Comparison of ENCODE assay signal across 22 cellular contexts in genomic region chr1:67405473-67406245, GRCh38. TPM values are rescaled to one million over a fixed set of nuclear protein-coding genes. Genes with fewer than 3 reads are reported as not detected.
A peak's percentile ranks its signal among the peaks of the same experiment; 100 is the strongest.
DNase-seq lines count a peak whose midpoint lies in the region; ATAC-seq and TF ChIP-seq lines count a peak whose summit lies in the region.
"Had no signal": no experiment of that assay in that cellular context is flagged by ENCODE, and none has a peak within 500 bp of the region (broad histone marks: within the 10 kb centered on the region; RNA-seq: fewer than 3 reads in every experiment).

No MANE protein-coding gene starts in this region.

- H3K27ac Mint-ChIP-seq in T-helper 1 cell treated with Interleukin-12 subunit alpha and Interleukin-12 subunit beta and Interleukin-4 antibody, amounts not matched to agents 30 μg/mL and 1 μg/mL, for 36 hours = peak overlapping the region; percentile 31
- H3K27ac Mint-ChIP-seq in H9 = peak overlapping the region in 2 of 3 experiments; percentile 64 to 83; a peak in 2 of 7 replicates
- peak overlapping the region; percentile 5 for H3K27ac Mint-ChIP-seq in activated CD8-positive, alpha-beta T cell treated with anti-CD3 and anti-CD28 coated beads, Interleukin-2, amount 10 ng/mL, durations not matched to agents 7 days and 5 days
- H3K27ac Mint-ChIP-seq in natural killer cell treated with Interleukin-12 subunit alpha and Interleukin-12 subunit beta and Interleukin-15 and Interleukin-18, amount 100 ng/mL, for 72 hours = peak overlapping the region; percentile 41 to 66

- no peak for TF ChIP-seq CTCF in H9 (conservative IDR thresholded peaks at IDR 0.05)

- no peaks in the 10 kb centered on the region for H4K20me1 ChIP-seq in H9 (ENCODE audit: control insufficient read depth, insufficient read depth, insufficient read length)

- H3K4me3 Mint-ChIP-seq in T-helper 1 cell treated with Interleukin-12 subunit alpha and Interleukin-12 subunit beta and Interleukin-4 antibody, amounts not matched to agents 30 μg/mL and 1 μg/mL, for 36 hours = no peak overlapping the region
- no peak overlapping the region for H3K4me3 Mint-ChIP-seq in H9
- H3K4me3 Mint-ChIP-seq in activated CD8-positive, alpha-beta T cell treated with anti-CD3 and anti-CD28 coated beads, Interleukin-2, amount 10 ng/mL, durations not matched to agents 7 days and 5 days = no peak overlapping the region
- no peak overlapping the region for H3K4me3 Mint-ChIP-seq in natural killer cell treated with Interleukin-12 subunit alpha and Interleukin-12 subunit beta and Interleukin-15 and Interleukin-18, amount 100 ng/mL, for 72 hours
- H3K4me3 Mint-ChIP-seq: CD4-positive, alpha-beta memory T cell had no signal

- DNase-seq in T-helper 1 cell (no peak), H9 (no peak), HK-2 (ENCODE audit: unreplicated experiment) (no peak)
- no peak for DNase-seq in activated CD8-positive, alpha-beta T cell treated with anti-CD3 and anti-CD28 coated beads, Interleukin-2, amount 10 ng/mL, durations not matched to agents 7 days and 5 days
- no peak for DNase-seq in natural killer cell treated with Interleukin-12 subunit alpha and Interleukin-12 subunit beta and Interleukin-15 and Interleukin-18, amount 100 ng/mL, for 72 hours (ENCODE audit: low spot score)
- DNase-seq in activated CD4-positive, alpha-beta T cell treated with anti-CD3 and anti-CD28 coated beads, Interleukin-2, amount 50 U/mL, for 1 hour = no peak
- DNase-seq: activated CD4-positive, alpha-beta T cell treated with anti-CD3 and anti-CD28 coated beads for 4 hours; CD4-positive, alpha-beta memory T cell; GDM1; mesendoderm; NCI-H2081; NCI-H774; nucleus accumbens; stimulated activated CD4-positive, alpha-beta T cell treated with anti-CD3 and anti-CD28 coated beads, Interleukin-2, amount 100 ng/mL, for 48 hours; T-helper 2 cell had no signal

- CTCF ChIA-PET in activated CD8-positive, alpha-beta T cell treated with anti-CD3 and anti-CD28 coated beads, Interleukin-2, amount 10 ng/mL, durations not matched to agents 7 days and 5 days (lab: Charles Lee) = no interaction called here

- H3K36me3 Mint-ChIP-seq in T-helper 1 cell treated with Interleukin-12 subunit alpha and Interleukin-12 subunit beta and Interleukin-4 antibody, amounts not matched to agents 30 μg/mL and 1 μg/mL, for 36 hours (ENCODE audit: low read depth) = peaks cover 20% of the 10 kb centered on the region
- peaks cover 5 to 13% (median 10%) of the 10 kb centered on the region in 3 experiments for H3K36me3 Mint-ChIP-seq in H9 (ENCODE audit: insufficient read depth in 1 of 3, low read depth in 3 of 3)
- peaks cover 41% of the 10 kb centered on the region for H3K36me3 Mint-ChIP-seq in activated CD8-positive, alpha-beta T cell treated with anti-CD3 and anti-CD28 coated beads, Interleukin-2, amount 10 ng/mL, durations not matched to agents 7 days and 5 days (ENCODE audit: low read depth)
- H3K36me3 Mint-ChIP-seq in natural killer cell treated with Interleukin-12 subunit alpha and Interleukin-12 subunit beta and Interleukin-15 and Interleukin-18, amount 100 ng/mL, for 72 hours = peaks cover 12% of the 10 kb centered on the region

- peaks cover 16% of the 10 kb centered on the region for H3K4me1 Mint-ChIP-seq in T-helper 1 cell treated with Interleukin-12 subunit alpha and Interleukin-12 subunit beta and Interleukin-4 antibody, amounts not matched to agents 30 μg/mL and 1 μg/mL, for 36 hours (ENCODE audit: low read depth)
- peaks cover 13 to 18% of the 10 kb centered on the region in 2 experiments for H3K4me1 Mint-ChIP-seq in H9
- peaks cover 9% of the 10 kb centered on the region for H3K4me1 Mint-ChIP-seq in activated CD8-positive, alpha-beta T cell treated with anti-CD3 and anti-CD28 coated beads, Interleukin-2, amount 10 ng/mL, durations not matched to agents 7 days and 5 days (ENCODE audit: low read depth)
- H3K4me1 Mint-ChIP-seq in natural killer cell treated with Interleukin-12 subunit alpha and Interleukin-12 subunit beta and Interleukin-15 and Interleukin-18, amount 100 ng/mL, for 72 hours (ENCODE audit: low read depth in 2 of 2) = peaks cover 22 to 25% of the 10 kb centered on the region in 2 donors

- H3K4me2 ChIP-seq in H9 (ENCODE audit: insufficient read depth, insufficient read length, low read length) = no peak overlapping the region

- H3K4ac ChIP-seq in H9 (ENCODE audit: low read depth, low read length) = no peak overlapping the region

- no peak overlapping the region for H2AK5ac ChIP-seq in H9 (ENCODE audit: insufficient read length, low read length)

- no peak overlapping the region for H3K9ac ChIP-seq in H9 (ENCODE audit: extremely low read depth, insufficient read length, low read length)

- H3K14ac ChIP-seq in H9 (ENCODE audit: insufficient read depth, low read length) = no peak overlapping the region

- no peak overlapping the region for H3K18ac ChIP-seq in H9 (ENCODE audit: insufficient read length, low read depth, low read length)

- H3K79me1 ChIP-seq in H9 (ENCODE audit: insufficient read depth, low read depth, low read length, poor library complexity, severe bottlenecking) = no peaks in the 10 kb centered on the region

- whole genome bisulfite sequencing in H9 (ENCODE audit: extremely low coverage, insufficient read length, low lambda C conversion rate) = no CpG with 5 or more reads among the region's 3 CpGs

- H2AFZ ChIP-seq in H9 (ENCODE audit: low read length) = no peak overlapping the region

- no peak overlapping the region for H2BK120ac ChIP-seq in H9 (ENCODE audit: low read depth, low read length, poor library complexity, severe bottlenecking)

- no peak overlapping the region for H3K23ac ChIP-seq in H9 (ENCODE audit: insufficient read length, low read depth, low read length)

- no peaks in the 10 kb centered on the region for H3K23me2 ChIP-seq in H9 (ENCODE audit: insufficient read length, low read depth, low read length, poor library complexity, severe bottlenecking)

- no peaks in the 10 kb centered on the region for H3K27me3 Mint-ChIP-seq in T-helper 1 cell treated with Interleukin-12 subunit alpha and Interleukin-12 subunit beta and Interleukin-4 antibody, amounts not matched to agents 30 μg/mL and 1 μg/mL, for 36 hours (ENCODE audit: low read depth)
- H3K27me3 Mint-ChIP-seq in H9 (ENCODE audit: low read depth) = no peaks in the 10 kb centered on the region
- H3K27me3 Mint-ChIP-seq in activated CD8-positive, alpha-beta T cell treated with anti-CD3 and anti-CD28 coated beads, Interleukin-2, amount 10 ng/mL, durations not matched to agents 7 days and 5 days (ENCODE audit: low read depth) = no peaks in the 10 kb centered on the region
- no peaks in the 10 kb centered on the region for H3K27me3 Mint-ChIP-seq in natural killer cell treated with Interleukin-12 subunit alpha and Interleukin-12 subunit beta and Interleukin-15 and Interleukin-18, amount 100 ng/mL, for 72 hours
- H3K27me3 Mint-ChIP-seq: CD4-positive, alpha-beta memory T cell had no signal

- H2BK12ac ChIP-seq in H9 (ENCODE audit: insufficient read length, low read depth, low read length) = no peak overlapping the region

- H2BK5ac ChIP-seq in H9 (ENCODE audit: insufficient read length, low read length) = no peak overlapping the region

- no peaks in the 10 kb centered on the region for H3K27me3 ChIP-seq in H9 (ENCODE audit: insufficient read depth, low read length)
- H3K27me3 ChIP-seq: tibial nerve had no signal

- no peak overlapping the region for H4K91ac ChIP-seq in H9 (ENCODE audit: insufficient read length, low read depth, low read length)

- no peak overlapping the region for H2BK20ac ChIP-seq in H9 (ENCODE audit: low read depth, low read length, poor library complexity, severe bottlenecking)

- H3K56ac ChIP-seq in H9 (ENCODE audit: insufficient read length, low read depth, low read length) = no peak overlapping the region

- POLR2A ChIA-PET in activated CD8-positive, alpha-beta T cell treated with anti-CD3 and anti-CD28 coated beads, Interleukin-2, amount 10 ng/mL, durations not matched to agents 7 days and 5 days (lab: Charles Lee) = no interaction called here

- no peak for ATAC-seq in activated CD8-positive, alpha-beta T cell treated with anti-CD3 and anti-CD28 coated beads, Interleukin-2, amount 10 ng/mL, durations not matched to agents 7 days and 5 days
- no peak for ATAC-seq in natural killer cell treated with Interleukin-12 subunit alpha and Interleukin-12 subunit beta and Interleukin-15 and Interleukin-18, amount 100 ng/mL, for 72 hours
- no peak for ATAC-seq in HG03457 (IDR thresholded peaks at IDR 0.05; ENCODE audit: unreplicated experiment)

- H3K27ac ChIP-seq in H9 (ENCODE audit: insufficient read length, low read depth, low read length) = no peak overlapping the region
- H3K27ac ChIP-seq: coronary artery, epithelial cell of prostate, RWPE1 had no signal

- no peaks in the 10 kb centered on the region for H3K9me3 ChIP-seq in H9 (ENCODE audit: control insufficient read depth, low read depth, low read length)
- H3K9me3 ChIP-seq: HAP-1, tibial nerve had no signal

- no peak overlapping the region for H4K8ac ChIP-seq in H9 (replicated peaks; ENCODE audit: insufficient read length, low read depth, low read length)

- no peaks in the 10 kb centered on the region for H3K9me3 Mint-ChIP-seq in T-helper 1 cell treated with Interleukin-12 subunit alpha and Interleukin-12 subunit beta and Interleukin-4 antibody, amounts not matched to agents 30 μg/mL and 1 μg/mL, for 36 hours
- no peaks in the 10 kb centered on the region; a peak in 1 of 5 replicates for H3K9me3 Mint-ChIP-seq in H9
- no peaks in the 10 kb centered on the region for H3K9me3 Mint-ChIP-seq in activated CD8-positive, alpha-beta T cell treated with anti-CD3 and anti-CD28 coated beads, Interleukin-2, amount 10 ng/mL, durations not matched to agents 7 days and 5 days (ENCODE audit: insufficient read depth)
- H3K9me3 Mint-ChIP-seq in natural killer cell treated with Interleukin-12 subunit alpha and Interleukin-12 subunit beta and Interleukin-15 and Interleukin-18, amount 100 ng/mL, for 72 hours = no peaks in the 10 kb centered on the region
- H3K9me3 Mint-ChIP-seq: CD4-positive, alpha-beta memory T cell had no signal

- H3T11ph ChIP-seq in H9 (ENCODE audit: low read length) = no peak overlapping the region

- no peak overlapping the region for H4K5ac ChIP-seq in H9 (ENCODE audit: insufficient read length, low read depth, low read length)

- no peak overlapping the region for H2BK15ac ChIP-seq in H9 (ENCODE audit: low read depth, low read length)

- no peaks in the 10 kb centered on the region for H3K4me1 ChIP-seq in H9 (ENCODE audit: insufficient read depth, low read length)
- H3K4me1 ChIP-seq: HAP-1 had no signal

- no peaks in the 10 kb centered on the region for H3K79me2 ChIP-seq in H9 (ENCODE audit: insufficient read depth, low read length)

RNA-seq across cellular contexts. Expression of gene SERBP1, which starts 24.5 kb away (rescaled TPM):
- 495 and 500 TPM in 2 replicates for total RNA-seq in H9 (2021)
- total RNA-seq in activated CD8-positive, alpha-beta T cell treated with anti-CD3 and anti-CD28 coated beads, Interleukin-2, amount 10 ng/mL, durations not matched to agents 7 days and 5 days = 100 to 1,000 TPM; 280 to 297 TPM
- 100 to 1,000 TPM; 319 to 328 TPM for total RNA-seq in natural killer cell treated with Interleukin-12 subunit alpha and Interleukin-12 subunit beta and Interleukin-15 and Interleukin-18, amount 100 ng/mL, for 72 hours

Comparison
In these comparisons a context has a peak if more than half of its experiments do, and no peak if none do; other contexts are left out.
1. H3K27ac Mint-ChIP-seq: peak in every context shown above with its lines; median percentile 74 in H9; 54 in natural killer cell treated with Interleukin-12 subunit alpha and Interleukin-12 subunit beta and Interleukin-15 and Interleukin-18, amount 100 ng/mL, for 72 hours; 31 in T-helper 1 cell treated with Interleukin-12 subunit alpha and Interleukin-12 subunit beta and Interleukin-4 antibody, amounts not matched to agents 30 μg/mL and 1 μg/mL, for 36 hours; 5 in activated CD8-positive, alpha-beta T cell treated with anti-CD3 and anti-CD28 coated beads, Interleukin-2, amount 10 ng/mL, durations not matched to agents 7 days and 5 days.